In genomic region chr11:70270877-70271634, GRCh38 we compare ENCODE assay signal across 8 cellular contexts. TPM values are rescaled to one million over a fixed set of nuclear protein-coding genes. Genes with fewer than 3 reads are reported as not detected.
DNase-seq lines count a peak whose midpoint lies in the region; ATAC-seq and TF ChIP-seq lines count a peak whose summit lies in the region.

No MANE protein-coding gene starts in this region.

- POLR2A ChIA-PET in BJ (lab: Charles Lee) = no interaction called here

- peak; percentile 18 for DNase-seq in BJ (ENCODE audit: low read depth)
- peak; percentile 33 for DNase-seq in T follicular helper cell (ENCODE audit: low read depth)
- peak in 1 of 2 donors; percentile 68 for DNase-seq in ascending aorta (ENCODE audit: low spot score in 2 of 2)
- DNase-seq in iPS DF 6.9 (ENCODE audit: low read depth, low spot score) = no peak
- DNase-seq in NCI-H446 treated with DMSO at 0.1 percent for 48 hours (lab: John Stamatoyannopoulos, UW) = no peak

- ATAC-seq in GM19328 (IDR thresholded peaks at IDR 0.05; ENCODE audit: unreplicated experiment) = peak; percentile 34
- ATAC-seq in HG03432 (IDR thresholded peaks at IDR 0.05; ENCODE audit: unreplicated experiment) = peak; percentile 52

- intact Hi-C loops in ascending aorta (cut with DNase I) = loop anchor here (1.0 kb wide), 3 partner anchors 19 to 128 kb away; partner anchors contain the start of gene FADD

- H3K27me3 ChIP-seq in BJ (ENCODE audit: control insufficient read depth, insufficient read depth, low read length) (no peaks in the 10 kb centered on the region; the same call in 1 of the 2 replicates), ascending aorta (no peaks in the 10 kb centered on the region), iPS DF 6.9 (ENCODE audit: control insufficient read depth, insufficient read depth, low read length) (no peaks in the 10 kb centered on the region), skeletal muscle satellite cell (ENCODE audit: control insufficient read depth, insufficient read depth, low read length) (peaks cover 22% of the 10 kb centered on the region)

- H3K4me2 ChIP-seq in skeletal muscle satellite cell (ENCODE audit: low read length) = peak overlapping the region; percentile 100

- CTCF ChIA-PET in BJ (lab: Yijun Ruan, JAX) = interaction anchor here (1.1 to 1.3 kb wide), 3 partner anchors 12 to 144 kb away, joined by 3 to 4 read pairs (median 4); partner anchors contain the start of gene FADD

- peak overlapping the region; percentile 77 to 79 for H3K27ac ChIP-seq in ascending aorta
- no peak overlapping the region for H3K27ac ChIP-seq in iPS DF 6.9 (ENCODE audit: low read length)

- no CpG with 5 or more reads among the region's 75 CpGs for WGBS in iPS DF 6.9 (ENCODE audit: insufficient coverage, insufficient read length)

- H3K4me3 ChIP-seq in BJ (ENCODE audit: low read depth, low read length) = peak overlapping the region; percentile 95
- peak overlapping the region; percentile 88 to 98 for H3K4me3 ChIP-seq in ascending aorta
- peak overlapping the region; percentile 99 for H3K4me3 ChIP-seq in iPS DF 6.9 (ENCODE audit: low read length)
- peak overlapping the region; percentile 90 for H3K4me3 ChIP-seq in skeletal muscle satellite cell (ENCODE audit: low read length)

- H3K9ac ChIP-seq in skeletal muscle satellite cell (ENCODE audit: low read depth, low read length) = peak overlapping the region; percentile 99

- H3K4me1 ChIP-seq in ascending aorta (peaks cover 5 to 15% of the 10 kb centered on the region in 2 donors), iPS DF 6.9 (ENCODE audit: control insufficient read depth, insufficient read depth, low read length) (0 out of 2 replicates have a peak, but pooled peaks cover 1% of the 10 kb centered on the region), skeletal muscle satellite cell (ENCODE audit: control insufficient read depth, insufficient read depth, low read length) (peaks cover 13% of the 10 kb centered on the region)

- H3K9me3 ChIP-seq in ascending aorta (no peaks in the 10 kb centered on the region), iPS DF 6.9 (ENCODE audit: control insufficient read depth, insufficient read depth, low read length) (no peaks in the 10 kb centered on the region), skeletal muscle satellite cell (replicated peaks; ENCODE audit: low read length) (no peaks in the 10 kb centered on the region)

- TF ChIP-seq CTCF in BJ (IDR thresholded peaks at IDR 0.05; ENCODE audit: insufficient read depth, low read depth, low read length) = no peak
- peak in 1 of 3 experiments; percentile 19 for TF ChIP-seq CTCF in ascending aorta (IDR thresholded peaks at IDR 0.05)

- H3K36me3 ChIP-seq in BJ (ENCODE audit: control insufficient read depth, insufficient read depth, low read length) (peaks cover 5% of the 10 kb centered on the region), ascending aorta (peaks cover 9 to 17% of the 10 kb centered on the region in 2 donors), iPS DF 6.9 (ENCODE audit: control insufficient read depth, insufficient read depth, low read length) (peaks cover 9% of the 10 kb centered on the region; the same call in 1 of the 2 replicates), skeletal muscle satellite cell (ENCODE audit: insufficient read depth, low read length) (peaks cover 27% of the 10 kb centered on the region)

RNA-seq across cellular contexts. Expression of gene PPFIA1, which starts 0.6 kb away (rescaled TPM):
- 41.8 and 62.7 TPM in 2 replicates for polyA plus RNA-seq in BJ (2011; rRNA removed)
- polyA minus RNA-seq in BJ (2011; rRNA and poly(A)+ RNA removed) = 75.3 and 109 TPM in 2 replicates
- 29.3 TPM for total RNA-seq in ascending aorta
- 24.6 and 29.1 TPM in 2 replicates for total RNA-seq in skeletal muscle satellite cell (2012; rRNA removed)

Comparison
In these comparisons a context has a peak if more than half of its experiments do, and no peak if none do; other contexts are left out.
1. DNase-seq: peak in BJ (single experiment) and T follicular helper cell (single experiment); none in iPS DF 6.9 (single experiment) and NCI-H446 treated with DMSO at 0.1 percent for 48 hours (single experiment).
2. Peak in every context shown above with its lines, with median percentiles within 50 percentile points of each other: H3K4me3 ChIP-seq.